In genomic region chr3:150269526-150269925, GRCh38 we compare ENCODE assay signal across 18 cellular contexts.
"Had no signal": no experiment of that assay in that cellular context is flagged by ENCODE, and none has a peak within 500 bp of the region (broad histone marks: within the 10 kb centered on the region; RNA-seq: fewer than 3 reads in every experiment).

No MANE protein-coding gene starts in this region.

- H3K4me3 ChIP-seq: coronary artery, left ventricle myocardium inferior, lung, sigmoid colon, skin epidermis, testis, tibial nerve had no signal

- H3K4me1 ChIP-seq: foreskin keratinocyte, left ventricle myocardium inferior, sigmoid colon, testis, tibial nerve had no signal

- H3K27me3 ChIP-seq: foreskin keratinocyte, sigmoid colon, testis, tibial nerve had no signal

- H3K36me3 ChIP-seq: left ventricle myocardium inferior, sigmoid colon, tibial nerve had no signal

- H3K9me3 ChIP-seq: left ventricle myocardium inferior, sigmoid colon, testis, tibial nerve had no signal

- ATAC-seq: foreskin keratinocyte; left cardiac atrium; naive thymus-derived CD8-positive, alpha-beta T cell; stimulated activated naive B cell treated with anti-CD40 and anti-IgM and Interleukin-4, amounts not matched to agents 10 μg/mL and 1 μg/mL and 100 μg/mL, for 72 hours; stimulated activated naive CD8-positive, alpha-beta T cell treated with anti-CD3 and anti-CD28 coated beads, Interleukin-15, amount 100 ng/mL, for 72 hours had no signal

- DNase-seq: effector CD4-positive, alpha-beta T cell; endodermal cell; foreskin keratinocyte; kidney; left cardiac atrium; left ventricle myocardium inferior; naive thymus-derived CD8-positive, alpha-beta T cell; posterior cingulate gyrus; sigmoid colon; stimulated activated CD4-positive, alpha-beta T cell treated with anti-CD3 and anti-CD28 coated beads, Interleukin-2, amount 100 ng/mL, for 24 hours; stimulated activated CD4-positive, alpha-beta T cell treated with anti-CD3 and anti-CD28 coated beads, Interleukin-4, amount 100 ng/mL, for 4 hours; stimulated activated naive B cell treated with anti-CD40 and anti-IgM and Interleukin-4, amounts not matched to agents 10 μg/mL and 1 μg/mL and 100 μg/mL, for 72 hours; stimulated activated naive CD8-positive, alpha-beta T cell treated with anti-CD3 and anti-CD28 coated beads, Interleukin-15, amount 100 ng/mL, for 72 hours; testis had no signal

- H3K27ac ChIP-seq: coronary artery, foreskin keratinocyte, left ventricle myocardium inferior, sigmoid colon, skin epidermis, testis, tibial nerve had no signal
